Comparison of ENCODE assay signal across 21 cellular contexts in genomic region chr6:20217476-20217855, GRCh38. TPM values are rescaled to one million over a fixed set of nuclear protein-coding genes. Genes with fewer than 3 reads are reported as not detected.
DNase-seq lines count a peak whose midpoint lies in the region; ATAC-seq and TF ChIP-seq lines count a peak whose summit lies in the region.
"Had no signal": no experiment of that assay in that cellular context is flagged by ENCODE, and none has a peak within 500 bp of the region (broad histone marks: within the 10 kb centered on the region; RNA-seq: fewer than 3 reads in every experiment).

No MANE protein-coding gene starts in this region.

- ATAC-seq in left lung: peak; percentile 30
- no peak for ATAC-seq in HG03520 (IDR thresholded peaks at IDR 0.05; ENCODE audit: unreplicated experiment)
- no peak for ATAC-seq in activated CD4-positive, alpha-beta T cell treated with anti-CD3 and anti-CD28 coated beads for 36 hours
- ATAC-seq: stimulated activated effector memory CD8-positive, alpha-beta T cell treated with anti-CD3 and anti-CD28 coated beads, Interleukin-12 subunit alpha, Interleukin-12 subunit beta, amount 100 ng/mL, for 72 hours had no signal

- no peak overlapping the region for H3K27ac Mint-ChIP-seq in MCF 10A (ENCODE audit: low read depth, unreplicated experiment)
- no peak overlapping the region for H3K27ac Mint-ChIP-seq in activated CD4-positive, alpha-beta T cell treated with anti-CD3 and anti-CD28 coated beads for 36 hours
- H3K27ac Mint-ChIP-seq: naive B cell; stimulated activated effector memory CD8-positive, alpha-beta T cell treated with anti-CD3 and anti-CD28 coated beads, Interleukin-12 subunit alpha, Interleukin-12 subunit beta, amount 100 ng/mL, for 72 hours had no signal

- H3K9me3 ChIP-seq in left lung: no peaks in the 10 kb centered on the region
- no peaks in the 10 kb centered on the region for H3K9me3 ChIP-seq in MM.1S (replicated peaks; ENCODE audit: insufficient read depth, low read length)
- H3K9me3 ChIP-seq: BLaER1 treated with 17β-estradiol and CSF1 and Interleukin-3, amounts not matched to agents 10 nM and 100 nM; colonic mucosa; lower lobe of right lung; ovary; upper lobe of left lung had no signal

- no TSS peak for BruUV-seq in MCF 10A (replicated peaks; lab: Mats Ljungman, UMichigan)

- no peaks in the 10 kb centered on the region for H3K36me3 Mint-ChIP-seq in MCF 10A (ENCODE audit: insufficient read depth, unreplicated experiment)
- no peaks in the 10 kb centered on the region for H3K36me3 Mint-ChIP-seq in activated CD4-positive, alpha-beta T cell treated with anti-CD3 and anti-CD28 coated beads for 36 hours (ENCODE audit: low read depth)
- H3K36me3 Mint-ChIP-seq: naive B cell; stimulated activated effector memory CD8-positive, alpha-beta T cell treated with anti-CD3 and anti-CD28 coated beads, Interleukin-12 subunit alpha, Interleukin-12 subunit beta, amount 100 ng/mL, for 72 hours had no signal

- H4K20me1 ChIP-seq in MM.1S (ENCODE audit: insufficient read depth, low read length): no peaks in the 10 kb centered on the region
- H4K20me1 ChIP-seq: BLaER1 treated with 17β-estradiol and CSF1 and Interleukin-3, amounts not matched to agents 10 nM and 100 nM had no signal

- H3K36me3 ChIP-seq in left lung (no peaks in the 10 kb centered on the region), MM.1S (replicated peaks; ENCODE audit: insufficient read depth, low read length) (no peaks in the 10 kb centered on the region)
- H3K36me3 ChIP-seq: BLaER1 treated with 17β-estradiol and CSF1 and Interleukin-3, amounts not matched to agents 10 nM and 100 nM; colonic mucosa; lower lobe of right lung; ovary; upper lobe of left lung had no signal

- H3K4me3 ChIP-seq in coronary artery: peak overlapping the region; percentile 3
- no peak overlapping the region for H3K4me3 ChIP-seq in left lung
- H3K4me3 ChIP-seq in MM.1S (ENCODE audit: low read length): no peak overlapping the region
- H3K4me3 ChIP-seq: BLaER1 treated with 17β-estradiol and CSF1 and Interleukin-3, amounts not matched to agents 10 nM and 100 nM; colonic mucosa; lower lobe of right lung; ovary; smooth muscle cell; upper lobe of left lung had no signal

- no peaks in the 10 kb centered on the region for H3K79me2 ChIP-seq in MM.1S (ENCODE audit: low read length)

- no peaks in the 10 kb centered on the region for H3K9me3 Mint-ChIP-seq in MCF 10A (ENCODE audit: unreplicated experiment)
- no peaks in the 10 kb centered on the region for H3K9me3 Mint-ChIP-seq in activated CD4-positive, alpha-beta T cell treated with anti-CD3 and anti-CD28 coated beads for 36 hours (ENCODE audit: low read depth)
- H3K9me3 Mint-ChIP-seq: naive B cell; stimulated activated effector memory CD8-positive, alpha-beta T cell treated with anti-CD3 and anti-CD28 coated beads, Interleukin-12 subunit alpha, Interleukin-12 subunit beta, amount 100 ng/mL, for 72 hours had no signal

- DNase-seq in T47D (ENCODE audit: low read depth in 1 of 2, low spot score in 1 of 2): peak; percentile 21 to 91
- no peak for DNase-seq in MCF 10A (ENCODE audit: unreplicated experiment)
- no peak for DNase-seq in coronary artery (ENCODE audit: low spot score)
- DNase-seq in left lung: no peak
- no peak for DNase-seq in GM10266 (ENCODE audit: extremely low spot score)
- no peak for DNase-seq in MM.1S
- no peak for DNase-seq in activated CD4-positive, alpha-beta T cell treated with anti-CD3 and anti-CD28 coated beads for 36 hours
- DNase-seq: aorta, colonic mucosa, DMS 273 treated with DMSO at 0.1 percent for 48 hours, KBM-7, lower lobe of right lung, naive B cell, NCI-H1417, NCI-H446 treated with DMSO at 0.1 percent for 48 hours, ovary, upper lobe of left lung had no signal

- intact Hi-C loops in MCF 10A (cut with micrococcal nuclease) (loop anchor here (10.0 kb wide), 1 partner anchor 123 kb away; no protein-coding TSS in a partner anchor), left lung (cut with DNase I) (no loop called here)
- intact Hi-C loops in activated CD4-positive, alpha-beta T cell treated with anti-CD3 and anti-CD28 coated beads for 36 hours (cut with DNase I, micrococcal nuclease): no loop called here

- peaks cover 13 to 21% of the 10 kb centered on the region in 2 donors for H3K4me1 ChIP-seq in left lung
- H3K4me1 ChIP-seq in MM.1S (ENCODE audit: low read length): peaks cover 6% of the 10 kb centered on the region

- peaks cover 9% of the 10 kb centered on the region for H3F3A ChIP-seq in MM.1S (ENCODE audit: insufficient read depth, low read length)

- no peaks in the 10 kb centered on the region for H3K9me2 ChIP-seq in MM.1S (replicated peaks; ENCODE audit: insufficient read depth, low read length)

- no peak overlapping the region for H3K4me2 ChIP-seq in MM.1S (ENCODE audit: low read depth, low read length)
- H3K4me2 ChIP-seq: BLaER1 treated with 17β-estradiol and CSF1 and Interleukin-3, amounts not matched to agents 10 nM and 100 nM; smooth muscle cell had no signal

- H3K4me3 Mint-ChIP-seq in MCF 10A (ENCODE audit: unreplicated experiment): no peak overlapping the region
- no peak overlapping the region for H3K4me3 Mint-ChIP-seq in activated CD4-positive, alpha-beta T cell treated with anti-CD3 and anti-CD28 coated beads for 36 hours
- H3K4me3 Mint-ChIP-seq: naive B cell; stimulated activated effector memory CD8-positive, alpha-beta T cell treated with anti-CD3 and anti-CD28 coated beads, Interleukin-12 subunit alpha, Interleukin-12 subunit beta, amount 100 ng/mL, for 72 hours had no signal

- TF ChIP-seq CTCF in MCF 10A (IDR thresholded peaks at IDR 0.05; ENCODE audit: unreplicated experiment): no peak
- no peak for TF ChIP-seq CTCF in coronary artery (IDR thresholded peaks at IDR 0.05)
- TF ChIP-seq CTCF in left lung (IDR thresholded peaks at IDR 0.05): no peak
- no peak for TF ChIP-seq CTCF in GM10266 (IDR thresholded peaks at IDR 0.05; ENCODE audit: control insufficient read depth, insufficient read depth, low read depth, missing control alignments)
- TF ChIP-seq CTCF in MM.1S (IDR thresholded peaks at IDR 0.05; ENCODE audit: low read length): no peak

- in situ Hi-C loops in T47D (cut with HindIII; ENCODE audit: low pct_unique_long_range_greater_than_20kb, low sequenced_read_pairs): no loop called here

- POLR2A ChIA-PET in MCF 10A (lab: Yijun Ruan, JAX): interaction anchor here (1.3 kb wide), 1 partner anchor 317 kb away, joined by 3 read pairs; the partner anchor contains the start of gene CDKAL1
- POLR2A ChIA-PET in activated CD4-positive, alpha-beta T cell treated with anti-CD3 and anti-CD28 coated beads for 36 hours (lab: Charles Lee): no interaction called here

- no peaks in the 10 kb centered on the region for H3K27me3 Mint-ChIP-seq in MCF 10A (ENCODE audit: insufficient read depth, unreplicated experiment)
- H3K27me3 Mint-ChIP-seq in activated CD4-positive, alpha-beta T cell treated with anti-CD3 and anti-CD28 coated beads for 36 hours: no peaks in the 10 kb centered on the region

- H3K4me1 Mint-ChIP-seq in MCF 10A (ENCODE audit: insufficient read depth, unreplicated experiment): peaks cover 3% of the 10 kb centered on the region
- H3K4me1 Mint-ChIP-seq in activated CD4-positive, alpha-beta T cell treated with anti-CD3 and anti-CD28 coated beads for 36 hours: peaks cover 7% of the 10 kb centered on the region

- no peak overlapping the region for H3K9ac ChIP-seq in MM.1S (ENCODE audit: low read length)
- H3K9ac ChIP-seq: BLaER1 treated with 17β-estradiol and CSF1 and Interleukin-3, amounts not matched to agents 10 nM and 100 nM had no signal

- CTCF ChIA-PET in MCF 10A (lab: Yijun Ruan, JAX): interaction anchor here (0.6 to 0.8 kb wide), 2 partner anchors 87 to 974 kb away, joined by 3 to 4 read pairs; no protein-coding TSS in a partner anchor
- CTCF ChIA-PET in activated CD4-positive, alpha-beta T cell treated with anti-CD3 and anti-CD28 coated beads for 36 hours (lab: Charles Lee): interaction anchor here (1.6 kb wide), 1 partner anchor 91 kb away, joined by 6 read pairs; no protein-coding TSS in a partner anchor

- H2AFZ ChIP-seq in MM.1S (ENCODE audit: low read length): no peak overlapping the region

- H3K27me3 ChIP-seq in left lung (no peaks in the 10 kb centered on the region), MM.1S (replicated peaks; ENCODE audit: insufficient read depth, low read length) (no peaks in the 10 kb centered on the region)
- H3K27me3 ChIP-seq: BLaER1 treated with 17β-estradiol and CSF1 and Interleukin-3, amounts not matched to agents 10 nM and 100 nM; colonic mucosa; ovary; upper lobe of left lung had no signal

- H3K27ac ChIP-seq in coronary artery: peak overlapping the region in 1 of 2 donors; percentile 63
- H3K27ac ChIP-seq in left lung: no peak overlapping the region
- no peak overlapping the region for H3K27ac ChIP-seq in MM.1S (ENCODE audit: low read length)
- H3K27ac ChIP-seq: BLaER1 treated with 17β-estradiol and CSF1 and Interleukin-3, amounts not matched to agents 10 nM and 100 nM; colonic mucosa; lower lobe of right lung; ovary had no signal

RNA-seq across cellular contexts. Expression of gene MBOAT1, which starts 5.2 kb away (rescaled TPM):
- 6.3 and 9.3 TPM in 2 replicates for total RNA-seq in MCF 10A (2022)
- 10 to 100 TPM; 15.8 to 20.7 TPM for total RNA-seq in left lung
- total RNA-seq in activated CD4-positive, alpha-beta T cell treated with anti-CD3 and anti-CD28 coated beads for 36 hours: 10 to 100 TPM; 13.3 to 16.1 TPM

Comparison
In these comparisons a context has a peak if more than half of its experiments do, and no peak if none do; other contexts are left out.
1. DNase-seq: peak in T47D (2 of 2); none in MCF 10A (single experiment), coronary artery (single experiment), left lung (0 of 2), GM10266 (single experiment), MM.1S (single experiment) and activated CD4-positive, alpha-beta T cell treated with anti-CD3 and anti-CD28 coated beads for 36 hours (single experiment).